25 cellular contexts compared by ENCODE assay signal in genomic region chr9:123718188-123718587, GRCh38.
"Had no signal": no experiment of that assay in that cellular context is flagged by ENCODE, and none has a peak within 500 bp of the region (broad histone marks: within the 10 kb centered on the region; RNA-seq: fewer than 3 reads in every experiment).

No MANE protein-coding gene starts in this region.

- H3K36me3 ChIP-seq: adrenal gland, right lobe of liver had no signal

- FAIRE-seq: astrocyte, kidney, urothelium cell line had no signal

- H3K27ac ChIP-seq: adrenal gland, parathyroid adenoma, right lobe of liver, skin epidermis, tibial nerve had no signal

- H3K9ac ChIP-seq: parathyroid adenoma had no signal

- H3K9me3 ChIP-seq: adrenal gland, right lobe of liver had no signal

- H3K4me3 ChIP-seq: adrenal gland, lung, right lobe of liver, skin epidermis, tibial nerve had no signal

- H3K27me3 ChIP-seq: adrenal gland, right lobe of liver, tibial nerve had no signal

- DNase-seq: activated CD4-positive, alpha-beta T cell treated with anti-CD3 and anti-CD28 coated beads for 4 hours; activated CD4-positive, alpha-beta T cell treated with anti-CD3 and anti-CD28 coated beads, Interleukin-2, amount 50 U/mL, for 48 hours; activated CD4-positive, CD25-positive, alpha-beta regulatory T cell; activated CD8-positive, alpha-beta memory T cell treated with anti-CD3 and anti-CD28 coated beads, Interleukin-2, amount 50 U/mL, for 48 hours; activated naive CD4-positive, alpha-beta T cell; activated T-cell treated with anti-CD3 and anti-CD28 coated beads, Interleukin-2, amount 50 U/mL, for 4 hours; adrenal gland; central memory CD4-positive, alpha-beta T cell; dermis blood vessel endothelial cell; effector CD8-positive, alpha-beta T cell; erythroblast; foreskin fibroblast; kidney; naive B cell; nucleus accumbens; right lobe of liver; stimulated activated CD4-positive, alpha-beta T cell treated with anti-CD3 and anti-CD28 coated beads, Interleukin-2, amount 100 ng/mL, for 24 hours; stimulated activated naive CD8-positive, alpha-beta T cell treated with anti-CD3 and anti-CD28 coated beads, Interleukin-15, amount 100 ng/mL, for 72 hours had no signal

- H2AFZ ChIP-seq: parathyroid adenoma had no signal

- ATAC-seq: activated T-cell treated with anti-CD3 and anti-CD28 coated beads, Interleukin-2, amount 50 U/mL, for 4 hours; stimulated activated effector memory CD8-positive, alpha-beta T cell treated with anti-CD3 and anti-CD28 coated beads, Interleukin-12 subunit alpha, Interleukin-12 subunit beta, amount 100 ng/mL, for 72 hours; stimulated activated naive CD8-positive, alpha-beta T cell treated with anti-CD3 and anti-CD28 coated beads, Interleukin-15, amount 100 ng/mL, for 72 hours had no signal

- H3K4me1 ChIP-seq: adrenal gland, parathyroid adenoma, tibial nerve had no signal
